Comparison of ENCODE assay signal across 16 cellular contexts in genomic region chr15:78766041-78766440, GRCh38.
"Had no signal": no experiment of that assay in that cellular context is flagged by ENCODE, and none has a peak within 500 bp of the region (broad histone marks: within the 10 kb centered on the region; RNA-seq: fewer than 3 reads in every experiment).

No MANE protein-coding gene starts in this region.

- H3K9me3 ChIP-seq: suprapubic skin had no signal

- H3K4me3 ChIP-seq: coronary artery, skin epidermis, suprapubic skin had no signal

- ATAC-seq: stimulated activated naive CD8-positive, alpha-beta T cell treated with anti-CD3 and anti-CD28 coated beads, Interleukin-15, amount 100 ng/mL, for 72 hours; T-cell had no signal

- H3K27ac ChIP-seq: coronary artery, skin epidermis, suprapubic skin had no signal

- H3K36me3 ChIP-seq: suprapubic skin had no signal

- DNase-seq: activated B cell treated with CpG ODN at 0.5 μM for 24 hours; activated CD4-positive, alpha-beta memory T cell treated with anti-CD3 and anti-CD28 coated beads for 36 hours; activated CD4-positive, alpha-beta T cell treated with anti-CD3 and anti-CD28 coated beads for 4 hours; activated T-cell treated with anti-CD3 and anti-CD28 coated beads for 4 hours; central memory CD4-positive, alpha-beta T cell; foreskin melanocyte; glutamatergic neuron; islet precursor cell; mesendoderm; retina; T-cell; trophoblast cell had no signal

- H3K27me3 ChIP-seq: suprapubic skin had no signal
